Comparison of ENCODE assay signal across 1 cellular context in genomic region chr7:2863461-2864066, GRCh38.
TF ChIP-seq lines count a peak whose summit lies in the region.

No MANE protein-coding gene starts in this region.

TF ChIP-seq in HepG2, 621 proteins besides CTCF, POLR2A, EP300 and RAD21 (continued from another document and continues in another):
- TF ChIP-seq HNF1A (IDR thresholded peaks at IDR 0.05; ENCODE audit: low read depth) (no peak), HNF1A (CRISPR knock-in tag; IDR thresholded peaks at IDR 0.05; ENCODE audit: borderline replicate concordance) (no peak; the same call in 1 of the 2 replicates), USF2 (IDR thresholded peaks at IDR 0.05; ENCODE audit: low read depth, low read length) (no peak), USF2 (CRISPR knock-in tag; IDR thresholded peaks at IDR 0.05; ENCODE audit: borderline replicate concordance) (no peak), GABPB1 (CRISPR knock-in tag; IDR thresholded peaks at IDR 0.05) (peak; percentile 95), U2AF2 (IDR thresholded peaks at IDR 0.05; ENCODE audit: low read depth, low read length) (no peak), SIX1 (CRISPR knock-in tag; IDR thresholded peaks at IDR 0.05; ENCODE audit: borderline replicate concordance) (0 out of 2 replicates have a peak, but pooled peaks have one; percentile 20), KMT2B (CRISPR knock-in tag; IDR thresholded peaks at IDR 0.05) (no peak), NCOR1 (IDR thresholded peaks at IDR 0.05; ENCODE audit: borderline replicate concordance, low read length) (no peak), ZNF260 (CRISPR knock-in tag; IDR thresholded peaks at IDR 0.05; ENCODE audit: borderline replicate concordance, low read depth) (no peak), SOX13 (IDR thresholded peaks at IDR 0.05) (0 out of 2 replicates have a peak, but pooled peaks have one; percentile 33), SOX13 (CRISPR knock-in tag; conservative IDR thresholded peaks at IDR 0.05 in 1 of 2, IDR thresholded peaks at IDR 0.05 in 1 of 2) (peak in 1 of 2 experiments; percentile 21; a peak in 2 of 4 replicates), AHR (CRISPR knock-in tag; IDR thresholded peaks at IDR 0.05) (no peak), GTF2F1 (IDR thresholded peaks at IDR 0.05; ENCODE audit: low read length) (no peak), WIZ (CRISPR knock-in tag; IDR thresholded peaks at IDR 0.05) (no peak), SNAPC5 (CRISPR knock-in tag; IDR thresholded peaks at IDR 0.05; ENCODE audit: borderline replicate concordance) (no peak), RCOR2 (CRISPR knock-in tag; IDR thresholded peaks at IDR 0.05) (no peak), SP2 (CRISPR knock-in tag; IDR thresholded peaks at IDR 0.05) (no peak), JARID2 (CRISPR knock-in tag; IDR thresholded peaks at IDR 0.05; ENCODE audit: insufficient replicate concordance) (no peak), ZC3H4 (CRISPR knock-in tag; IDR thresholded peaks at IDR 0.05; ENCODE audit: borderline replicate concordance) (no peak), ZBTB1 (CRISPR knock-in tag; IDR thresholded peaks at IDR 0.05; ENCODE audit: borderline replicate concordance) (no peak), TIGD3 (CRISPR knock-in tag; IDR thresholded peaks at IDR 0.05; ENCODE audit: borderline replicate concordance) (no peak), CCDC6 (CRISPR knock-in tag; IDR thresholded peaks at IDR 0.05) (peak; percentile 37; the same call in 1 of the 2 replicates), ZNF878 (CRISPR knock-in tag; IDR thresholded peaks at IDR 0.05) (peak; percentile 58; the same call in 1 of the 2 replicates), CEBPB (IDR thresholded peaks at IDR 0.05; ENCODE audit: borderline replicate concordance, low read depth, low read length) (peak; percentile 35; the same call in 1 of the 2 replicates), ZNF614 (CRISPR knock-in tag; IDR thresholded peaks at IDR 0.05; ENCODE audit: borderline replicate concordance) (peak; percentile 78; the same call in 1 of the 2 replicates), UBTF (CRISPR knock-in tag; IDR thresholded peaks at IDR 0.05) (peak; percentile 89), ARNTL (CRISPR knock-in tag; IDR thresholded peaks at IDR 0.05) (no peak), TOE1 (CRISPR knock-in tag; IDR thresholded peaks at IDR 0.05) (no peak), ZNF646 (CRISPR knock-in tag; IDR thresholded peaks at IDR 0.05) (no peak), MTF1 (CRISPR knock-in tag; IDR thresholded peaks at IDR 0.05) (no peak), PHF21A (CRISPR knock-in tag; IDR thresholded peaks at IDR 0.05) (peak; percentile 97), ZNF180 (CRISPR knock-in tag; IDR thresholded peaks at IDR 0.05; ENCODE audit: borderline replicate concordance, low read depth) (no peak), EHMT2 (IDR thresholded peaks at IDR 0.05; ENCODE audit: borderline replicate concordance, low read depth, low read length) (no peak), HBP1 (CRISPR knock-in tag; IDR thresholded peaks at IDR 0.05; ENCODE audit: low read depth) (peak; percentile 56; the same call in 1 of the 2 replicates)
